ENCODE assay signal across 8 cellular contexts in the genomic region with DNA sequence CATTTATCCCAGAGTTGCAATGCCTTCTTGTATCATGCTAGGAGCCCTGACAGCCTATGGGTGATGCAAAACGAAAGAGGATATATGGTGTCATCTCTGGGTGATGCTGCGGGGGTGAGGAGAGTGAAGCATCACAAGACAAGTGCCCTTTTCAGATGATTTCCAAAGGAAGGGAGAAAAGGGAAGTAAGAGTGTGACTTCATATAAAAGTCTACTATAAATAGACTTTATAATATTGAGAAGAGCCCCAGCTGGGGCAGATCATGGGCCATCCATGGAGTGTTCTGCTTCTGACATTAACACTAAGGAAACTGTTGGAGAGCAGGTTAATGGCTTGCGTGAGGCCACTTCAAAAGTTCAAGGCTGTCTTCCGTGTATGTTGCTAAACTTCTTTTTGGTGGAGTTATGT. TPM values are rescaled to one million over a fixed set of nuclear protein-coding genes. Genes with fewer than 3 reads are reported as not detected.
A peak's percentile ranks its signal among the peaks of the same experiment; 100 is the strongest.
DNase-seq lines count a peak whose midpoint lies in the region; ATAC-seq and TF ChIP-seq lines count a peak whose summit lies in the region.

No MANE protein-coding gene starts in this region.

- DNase-seq in CD14-positive monocyte (ENCODE audit: low spot score): peak; percentile 94
- DNase-seq in GM19240 (ENCODE audit: insufficient read length, low spot score): peak; percentile 39
- DNase-seq in activated T-helper 1 cell treated with anti-CD3 and anti-CD28 coated beads, Interleukin-12 subunit alpha, Interleukin-12 subunit beta, Interleukin-2, Interleukin-4 antibody, amounts not matched to agents 30 ng/mL and 10 ng/mL and 1 ng/mL, durations not matched to agents 14 hours and 24 hours and 36 hours (ENCODE audit: low spot score): peak; percentile 12
- DNase-seq in tibial artery: peak; percentile 44 to 65
- no peak for DNase-seq in chondrocyte (ENCODE audit: low spot score)
- no peak for DNase-seq in NCI-H524 (lab: John Stamatoyannopoulos, UW)
- no peak for DNase-seq in NCI-H2029 (lab: John Stamatoyannopoulos, UW)

- H3K9me3 ChIP-seq in tibial artery: no peaks in the 10 kb centered on the region

- peaks cover 0 to 5% (median 5%) of the 10 kb centered on the region in 7 donors for H3K9me3 Mint-ChIP-seq in CD14-positive monocyte
- no peaks in the 10 kb centered on the region for H3K9me3 Mint-ChIP-seq in activated T-helper 1 cell treated with anti-CD3 and anti-CD28 coated beads, Interleukin-12 subunit alpha, Interleukin-12 subunit beta, Interleukin-2, Interleukin-4 antibody, amounts not matched to agents 30 ng/mL and 10 ng/mL and 1 ng/mL, durations not matched to agents 14 hours and 24 hours and 36 hours
- no peaks in the 10 kb centered on the region for H3K9me3 Mint-ChIP-seq in chondrocyte (ENCODE audit: low read depth)

- peaks cover 0 to 14% (median 11%) of the 10 kb centered on the region in 4 donors for H3K4me1 ChIP-seq in tibial artery

- H3K36me3 Mint-ChIP-seq in CD14-positive monocyte (peaks cover 53 to 75% of the 10 kb centered on the region in 2 donors), chondrocyte (ENCODE audit: low read depth) (peaks cover 2% of the 10 kb centered on the region)
- H3K36me3 Mint-ChIP-seq in activated T-helper 1 cell treated with anti-CD3 and anti-CD28 coated beads, Interleukin-12 subunit alpha, Interleukin-12 subunit beta, Interleukin-2, Interleukin-4 antibody, amounts not matched to agents 30 ng/mL and 10 ng/mL and 1 ng/mL, durations not matched to agents 14 hours and 24 hours and 36 hours (ENCODE audit: low read depth): peaks cover 67% of the 10 kb centered on the region

- H3K27ac Mint-ChIP-seq in CD14-positive monocyte (peak overlapping the region; percentile 96 to 100 (median 99)), chondrocyte (ENCODE audit: unreplicated experiment) (no peak overlapping the region)
- H3K27ac Mint-ChIP-seq in activated T-helper 1 cell treated with anti-CD3 and anti-CD28 coated beads, Interleukin-12 subunit alpha, Interleukin-12 subunit beta, Interleukin-2, Interleukin-4 antibody, amounts not matched to agents 30 ng/mL and 10 ng/mL and 1 ng/mL, durations not matched to agents 14 hours and 24 hours and 36 hours: peak overlapping the region; percentile 77

- H3K4me1 Mint-ChIP-seq in CD14-positive monocyte (peaks cover 60% of the 10 kb centered on the region), chondrocyte (ENCODE audit: low read depth) (peaks cover 12% of the 10 kb centered on the region)
- H3K4me1 Mint-ChIP-seq in activated T-helper 1 cell treated with anti-CD3 and anti-CD28 coated beads, Interleukin-12 subunit alpha, Interleukin-12 subunit beta, Interleukin-2, Interleukin-4 antibody, amounts not matched to agents 30 ng/mL and 10 ng/mL and 1 ng/mL, durations not matched to agents 14 hours and 24 hours and 36 hours (ENCODE audit: low read depth): peaks cover 74% of the 10 kb centered on the region

- peak overlapping the region; percentile 63 to 90 for H3K4me3 Mint-ChIP-seq in CD14-positive monocyte
- H3K4me3 Mint-ChIP-seq in activated T-helper 1 cell treated with anti-CD3 and anti-CD28 coated beads, Interleukin-12 subunit alpha, Interleukin-12 subunit beta, Interleukin-2, Interleukin-4 antibody, amounts not matched to agents 30 ng/mL and 10 ng/mL and 1 ng/mL, durations not matched to agents 14 hours and 24 hours and 36 hours: peak overlapping the region; percentile 96
- H3K4me3 Mint-ChIP-seq in chondrocyte (ENCODE audit: unreplicated experiment): no peak overlapping the region

- H3K36me3 ChIP-seq in tibial artery: no peaks in the 10 kb centered on the region

- TF ChIP-seq CTCF in CD14-positive monocyte (IDR thresholded peaks at IDR 0.05) (no peak), tibial artery (IDR thresholded peaks at IDR 0.05) (no peak), chondrocyte (IDR thresholded peaks at IDR 0.05) (no peak)

- H3K4me3 ChIP-seq in tibial artery: no peak overlapping the region

- H3K27ac ChIP-seq in tibial artery: no peak overlapping the region

- intact Hi-C loops in CD14-positive monocyte (cut with micrococcal nuclease): no loop called here
- intact Hi-C loops in activated T-helper 1 cell treated with anti-CD3 and anti-CD28 coated beads, Interleukin-12 subunit alpha, Interleukin-12 subunit beta, Interleukin-2, Interleukin-4 antibody, amounts not matched to agents 30 ng/mL and 10 ng/mL and 1 ng/mL, durations not matched to agents 14 hours and 24 hours and 36 hours (cut with micrococcal nuclease): loop anchor here (2.0 kb wide), 1 partner anchor 75 kb away; no protein-coding TSS in a partner anchor
- intact Hi-C loops in tibial artery (cut with DNase I; ENCODE audit: low total_unique reads): loop anchor here (10.0 kb wide), 1 partner anchor 1513 kb away; no protein-coding TSS in a partner anchor

- peaks cover 0 to 6% of the 10 kb centered on the region in 2 donors for H3K27me3 ChIP-seq in tibial artery

- ATAC-seq in HG03280 (IDR thresholded peaks at IDR 0.05; ENCODE audit: unreplicated experiment): peak; percentile 46

- H3K27me3 Mint-ChIP-seq in CD14-positive monocyte (ENCODE audit: low read depth in 3 of 3) (peaks cover 1 to 17% (median 10%) of the 10 kb centered on the region in 3 donors), chondrocyte (ENCODE audit: low read depth) (no peaks in the 10 kb centered on the region)
- peaks cover 4% of the 10 kb centered on the region for H3K27me3 Mint-ChIP-seq in activated T-helper 1 cell treated with anti-CD3 and anti-CD28 coated beads, Interleukin-12 subunit alpha, Interleukin-12 subunit beta, Interleukin-2, Interleukin-4 antibody, amounts not matched to agents 30 ng/mL and 10 ng/mL and 1 ng/mL, durations not matched to agents 14 hours and 24 hours and 36 hours (ENCODE audit: insufficient read depth)

RNA-seq across cellular contexts. Expression of a gene that starts 4.4 kb away (rescaled TPM):
- polyA plus RNA-seq in CD14-positive monocyte: 10 to 100 TPM; 74.5 to 84.7 TPM
- 101 and 107 TPM in 2 replicates for total RNA-seq in activated T-helper 1 cell treated with anti-CD3 and anti-CD28 coated beads, Interleukin-12 subunit alpha, Interleukin-12 subunit beta, Interleukin-2, Interleukin-4 antibody, amounts not matched to agents 30 ng/mL and 10 ng/mL and 1 ng/mL, durations not matched to agents 14 hours and 24 hours and 36 hours
- total RNA-seq in chondrocyte: 0.63 to 1.0 TPM (median 0.95 TPM) in 3 replicates

Comparison
In these comparisons a context has a peak if more than half of its experiments do, and no peak if none do; other contexts are left out.
1. DNase-seq: peak in CD14-positive monocyte (single experiment), GM19240 (single experiment), activated T-helper 1 cell treated with anti-CD3 and anti-CD28 coated beads, Interleukin-12 subunit alpha, Interleukin-12 subunit beta, Interleukin-2, Interleukin-4 antibody, amounts not matched to agents 30 ng/mL and 10 ng/mL and 1 ng/mL, durations not matched to agents 14 hours and 24 hours and 36 hours (single experiment) and tibial artery (2 of 2); none in chondrocyte (single experiment), NCI-H524 (0 of 2) and NCI-H2029 (single experiment).
2. RNA of a gene that starts 4.4 kb away (total RNA-seq): 101 to 107 TPM in activated T-helper 1 cell treated with anti-CD3 and anti-CD28 coated beads, Interleukin-12 subunit alpha, Interleukin-12 subunit beta, Interleukin-2, Interleukin-4 antibody, amounts not matched to agents 30 ng/mL and 10 ng/mL and 1 ng/mL, durations not matched to agents 14 hours and 24 hours and 36 hours; 0.63 to 1.0 TPM in chondrocyte; every median in the first group is over 10 times any median in the second.
3. intact Hi-C loops: an anchor here in activated T-helper 1 cell treated with anti-CD3 and anti-CD28 coated beads, Interleukin-12 subunit alpha, Interleukin-12 subunit beta, Interleukin-2, Interleukin-4 antibody, amounts not matched to agents 30 ng/mL and 10 ng/mL and 1 ng/mL, durations not matched to agents 14 hours and 24 hours and 36 hours (2.0 kb wide) and tibial artery (10.0 kb wide); none called in CD14-positive monocyte.